1 cellular context compared by ENCODE assay signal in the genomic region with DNA sequence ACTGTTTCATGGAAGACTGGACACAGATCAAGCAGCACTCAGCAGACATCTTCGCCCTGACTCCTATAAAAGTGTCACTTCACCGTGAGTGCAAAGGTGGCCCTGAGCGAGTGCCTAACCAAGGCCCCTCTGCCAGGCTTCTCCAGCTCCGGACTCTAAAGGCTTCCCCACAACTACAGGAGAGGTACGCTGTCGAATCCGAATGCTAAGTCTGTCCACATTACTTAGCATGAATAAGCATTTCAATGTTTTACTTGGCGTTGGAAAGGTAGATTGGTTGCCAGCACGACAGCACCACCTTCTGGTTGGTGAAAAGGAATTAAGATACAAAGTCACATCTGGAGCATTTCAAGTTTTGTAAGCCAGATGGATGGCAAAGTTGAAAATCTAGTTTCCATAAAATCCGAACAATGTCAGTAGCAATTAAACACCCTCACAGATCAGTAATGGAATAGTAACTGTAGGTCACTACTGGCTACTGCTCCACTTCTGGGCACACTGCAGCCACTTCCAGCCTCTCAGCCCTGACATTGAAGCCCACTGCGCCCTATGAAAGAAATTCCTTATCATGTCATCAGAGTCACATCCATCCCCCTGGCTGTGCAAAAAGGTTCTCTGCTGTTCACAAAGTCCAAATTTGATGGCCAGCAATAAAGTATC.
TF ChIP-seq lines count a peak whose summit lies in the region.

No MANE protein-coding gene starts in this region.

TF ChIP-seq in GM12878, 131 proteins besides CTCF, POLR2A, EP300 and RAD21 (continued from another document):
- TF ChIP-seq, protein P1, sequence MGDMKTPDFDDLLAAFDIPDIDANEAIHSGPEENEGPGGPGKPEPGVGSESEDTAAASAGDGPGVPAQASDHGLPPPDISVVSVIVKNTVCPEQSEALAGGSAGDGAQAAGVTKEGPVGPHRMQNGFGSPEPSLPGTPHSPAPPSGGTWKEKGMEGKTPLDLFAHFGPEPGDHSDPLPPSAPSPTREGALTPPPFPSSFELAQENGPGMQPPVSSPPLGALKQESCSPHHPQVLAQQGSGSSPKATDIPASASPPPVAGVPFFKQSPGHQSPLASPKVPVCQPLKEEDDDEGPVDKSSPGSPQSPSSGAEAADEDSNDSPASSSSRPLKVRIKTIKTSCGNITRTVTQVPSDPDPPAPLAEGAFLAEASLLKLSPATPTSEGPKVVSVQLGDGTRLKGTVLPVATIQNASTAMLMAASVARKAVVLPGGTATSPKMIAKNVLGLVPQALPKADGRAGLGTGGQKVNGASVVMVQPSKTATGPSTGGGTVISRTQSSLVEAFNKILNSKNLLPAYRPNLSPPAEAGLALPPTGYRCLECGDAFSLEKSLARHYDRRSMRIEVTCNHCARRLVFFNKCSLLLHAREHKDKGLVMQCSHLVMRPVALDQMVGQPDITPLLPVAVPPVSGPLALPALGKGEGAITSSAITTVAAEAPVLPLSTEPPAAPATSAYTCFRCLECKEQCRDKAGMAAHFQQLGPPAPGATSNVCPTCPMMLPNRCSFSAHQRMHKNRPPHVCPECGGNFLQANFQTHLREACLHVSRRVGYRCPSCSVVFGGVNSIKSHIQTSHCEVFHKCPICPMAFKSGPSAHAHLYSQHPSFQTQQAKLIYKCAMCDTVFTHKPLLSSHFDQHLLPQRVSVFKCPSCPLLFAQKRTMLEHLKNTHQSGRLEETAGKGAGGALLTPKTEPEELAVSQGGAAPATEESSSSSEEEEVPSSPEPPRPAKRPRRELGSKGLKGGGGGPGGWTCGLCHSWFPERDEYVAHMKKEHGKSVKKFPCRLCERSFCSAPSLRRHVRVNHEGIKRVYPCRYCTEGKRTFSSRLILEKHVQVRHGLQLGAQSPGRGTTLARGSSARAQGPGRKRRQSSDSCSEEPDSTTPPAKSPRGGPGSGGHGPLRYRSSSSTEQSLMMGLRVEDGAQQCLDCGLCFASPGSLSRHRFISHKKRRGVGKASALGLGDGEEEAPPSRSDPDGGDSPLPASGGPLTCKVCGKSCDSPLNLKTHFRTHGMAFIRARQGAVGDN (IDR thresholded peaks at IDR 0.05), result no peak
- no peak for TF ChIP-seq MTA2 (IDR thresholded peaks at IDR 0.05; ENCODE audit: low read depth)
- TF ChIP-seq HDAC2 (IDR thresholded peaks at IDR 0.05), result no peak
- TF ChIP-seq CREB1 (IDR thresholded peaks at IDR 0.05; ENCODE audit: low read depth), result no peak
- TF ChIP-seq RAD51 (IDR thresholded peaks at IDR 0.05), result no peak
- TF ChIP-seq, protein P2, sequence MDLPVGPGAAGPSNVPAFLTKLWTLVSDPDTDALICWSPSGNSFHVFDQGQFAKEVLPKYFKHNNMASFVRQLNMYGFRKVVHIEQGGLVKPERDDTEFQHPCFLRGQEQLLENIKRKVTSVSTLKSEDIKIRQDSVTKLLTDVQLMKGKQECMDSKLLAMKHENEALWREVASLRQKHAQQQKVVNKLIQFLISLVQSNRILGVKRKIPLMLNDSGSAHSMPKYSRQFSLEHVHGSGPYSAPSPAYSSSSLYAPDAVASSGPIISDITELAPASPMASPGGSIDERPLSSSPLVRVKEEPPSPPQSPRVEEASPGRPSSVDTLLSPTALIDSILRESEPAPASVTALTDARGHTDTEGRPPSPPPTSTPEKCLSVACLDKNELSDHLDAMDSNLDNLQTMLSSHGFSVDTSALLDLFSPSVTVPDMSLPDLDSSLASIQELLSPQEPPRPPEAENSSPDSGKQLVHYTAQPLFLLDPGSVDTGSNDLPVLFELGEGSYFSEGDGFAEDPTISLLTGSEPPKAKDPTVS (IDR thresholded peaks at IDR 0.05; ENCODE audit: low read depth, low read length), result no peak
- TF ChIP-seq RB1 (IDR thresholded peaks at IDR 0.05; ENCODE audit: borderline replicate concordance), result peak; percentile 62; the same call in 1 of the 2 replicates
- TF ChIP-seq POU2F2 (IDR thresholded peaks at IDR 0.05; ENCODE audit: borderline replicate concordance, low read depth, low read length), result peak; percentile 82; the same call in 1 of the 3 replicates
- no peak for TF ChIP-seq BRCA1 (IDR thresholded peaks at IDR 0.05; ENCODE audit: low read depth, low read length)
- TF ChIP-seq BCL11A (IDR thresholded peaks at IDR 0.05; ENCODE audit: low read depth, low read length), result no peak
- TF ChIP-seq PAX8 (IDR thresholded peaks at IDR 0.05), result no peak
- no peak for TF ChIP-seq GATAD2B (conservative IDR thresholded peaks at IDR 0.05; ENCODE audit: low read depth)
- no peak for TF ChIP-seq CBX3 (IDR thresholded peaks at IDR 0.05; ENCODE audit: borderline replicate concordance, low read depth)
- 0 out of 2 replicates have a peak, but pooled peaks have one; percentile 50 for TF ChIP-seq FOXM1 (IDR thresholded peaks at IDR 0.05; ENCODE audit: low read depth, low read length)
- peak; percentile 56; the same call in 1 of the 2 replicates for TF ChIP-seq YY1 (IDR thresholded peaks at IDR 0.05; ENCODE audit: low read depth, low read length)
- TF ChIP-seq IKZF2 (IDR thresholded peaks at IDR 0.05), result no peak
- TF ChIP-seq SMARCA5 (IDR thresholded peaks at IDR 0.05), result peak; percentile 38; the same call in 1 of the 2 replicates
- TF ChIP-seq SUZ12 (IDR thresholded peaks at IDR 0.05; ENCODE audit: unreplicated experiment), result no peak
- peak; percentile 99 for TF ChIP-seq SMC3 (IDR thresholded peaks at IDR 0.05; ENCODE audit: borderline replicate concordance, low read length)
- TF ChIP-seq, protein P3, sequence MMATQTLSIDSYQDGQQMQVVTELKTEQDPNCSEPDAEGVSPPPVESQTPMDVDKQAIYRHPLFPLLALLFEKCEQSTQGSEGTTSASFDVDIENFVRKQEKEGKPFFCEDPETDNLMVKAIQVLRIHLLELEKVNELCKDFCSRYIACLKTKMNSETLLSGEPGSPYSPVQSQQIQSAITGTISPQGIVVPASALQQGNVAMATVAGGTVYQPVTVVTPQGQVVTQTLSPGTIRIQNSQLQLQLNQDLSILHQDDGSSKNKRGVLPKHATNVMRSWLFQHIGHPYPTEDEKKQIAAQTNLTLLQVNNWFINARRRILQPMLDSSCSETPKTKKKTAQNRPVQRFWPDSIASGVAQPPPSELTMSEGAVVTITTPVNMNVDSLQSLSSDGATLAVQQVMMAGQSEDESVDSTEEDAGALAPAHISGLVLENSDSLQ (IDR thresholded peaks at IDR 0.05), result no peak
- no peak for TF ChIP-seq NRF1 (conservative IDR thresholded peaks at IDR 0.05; ENCODE audit: low read depth, low read length)
- no peak for TF ChIP-seq POLR2AphosphoS5 (IDR thresholded peaks at IDR 0.05; ENCODE audit: low read length)
- TF ChIP-seq ZNF622 (IDR thresholded peaks at IDR 0.05), result no peak
- no peak for TF ChIP-seq ZNF217 (IDR thresholded peaks at IDR 0.05)
- TF ChIP-seq PML (IDR thresholded peaks at IDR 0.05; ENCODE audit: low read length), result no peak
- no peak for TF ChIP-seq FOXK2 (IDR thresholded peaks at IDR 0.05)
- no peak for TF ChIP-seq SPI1 (IDR thresholded peaks at IDR 0.05; ENCODE audit: borderline replicate concordance, insufficient read depth, low read depth, low read length)
- TF ChIP-seq DPF2 (IDR thresholded peaks at IDR 0.05), result no peak
- TF ChIP-seq JUNB (IDR thresholded peaks at IDR 0.05), result no peak
- TF ChIP-seq, protein P4, sequence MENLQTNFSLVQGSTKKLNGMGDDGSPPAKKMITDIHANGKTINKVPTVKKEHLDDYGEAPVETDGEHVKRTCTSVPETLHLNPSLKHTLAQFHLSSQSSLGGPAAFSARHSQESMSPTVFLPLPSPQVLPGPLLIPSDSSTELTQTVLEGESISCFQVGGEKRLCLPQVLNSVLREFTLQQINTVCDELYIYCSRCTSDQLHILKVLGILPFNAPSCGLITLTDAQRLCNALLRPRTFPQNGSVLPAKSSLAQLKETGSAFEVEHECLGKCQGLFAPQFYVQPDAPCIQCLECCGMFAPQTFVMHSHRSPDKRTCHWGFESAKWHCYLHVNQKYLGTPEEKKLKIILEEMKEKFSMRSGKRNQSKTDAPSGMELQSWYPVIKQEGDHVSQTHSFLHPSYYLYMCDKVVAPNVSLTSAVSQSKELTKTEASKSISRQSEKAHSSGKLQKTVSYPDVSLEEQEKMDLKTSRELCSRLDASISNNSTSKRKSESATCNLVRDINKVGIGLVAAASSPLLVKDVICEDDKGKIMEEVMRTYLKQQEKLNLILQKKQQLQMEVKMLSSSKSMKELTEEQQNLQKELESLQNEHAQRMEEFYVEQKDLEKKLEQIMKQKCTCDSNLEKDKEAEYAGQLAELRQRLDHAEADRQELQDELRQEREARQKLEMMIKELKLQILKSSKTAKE (IDR thresholded peaks at IDR 0.05; ENCODE audit: low read depth, poor library complexity, severe bottlenecking), result peak; percentile 43
- TF ChIP-seq FOS (IDR thresholded peaks at IDR 0.05; ENCODE audit: borderline replicate concordance, extremely low read depth, insufficient read length), result no peak
- no peak for TF ChIP-seq SP1 (IDR thresholded peaks at IDR 0.05; ENCODE audit: low read depth, low read length)
- TF ChIP-seq, protein P5, sequence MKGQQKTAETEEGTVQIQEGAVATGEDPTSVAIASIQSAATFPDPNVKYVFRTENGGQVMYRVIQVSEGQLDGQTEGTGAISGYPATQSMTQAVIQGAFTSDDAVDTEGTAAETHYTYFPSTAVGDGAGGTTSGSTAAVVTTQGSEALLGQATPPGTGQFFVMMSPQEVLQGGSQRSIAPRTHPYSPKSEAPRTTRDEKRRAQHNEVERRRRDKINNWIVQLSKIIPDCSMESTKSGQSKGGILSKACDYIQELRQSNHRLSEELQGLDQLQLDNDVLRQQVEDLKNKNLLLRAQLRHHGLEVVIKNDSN (IDR thresholded peaks at IDR 0.05; ENCODE audit: borderline replicate concordance, extremely low read length, insufficient read depth, low read depth, low read length), result no peak
- TF ChIP-seq EED (IDR thresholded peaks at IDR 0.05; ENCODE audit: low read depth), result no peak
- peak; percentile 10 to 54; a peak in 1 of 4 replicates for TF ChIP-seq BHLHE40 (IDR thresholded peaks at IDR 0.05; ENCODE audit: borderline replicate concordance in 1 of 2, low read depth in 2 of 2, low read length in 1 of 2)
- TF ChIP-seq KDM1A (IDR thresholded peaks at IDR 0.05; ENCODE audit: borderline replicate concordance), result no peak
- TF ChIP-seq SIX5 (IDR thresholded peaks at IDR 0.05; ENCODE audit: low read depth, low read length, severe bottlenecking), result no peak
- peak; percentile 17; the same call in 1 of the 2 replicates for TF ChIP-seq RUNX3 (IDR thresholded peaks at IDR 0.05; ENCODE audit: low read length)
- peak; percentile 96 for TF ChIP-seq BACH1 (IDR thresholded peaks at IDR 0.05; ENCODE audit: borderline replicate concordance)
- TF ChIP-seq MYC (IDR thresholded peaks at IDR 0.05; ENCODE audit: insufficient read depth, insufficient read length, insufficient replicate concordance, low read length, severe bottlenecking), result no peak
- TF ChIP-seq, protein P6, sequence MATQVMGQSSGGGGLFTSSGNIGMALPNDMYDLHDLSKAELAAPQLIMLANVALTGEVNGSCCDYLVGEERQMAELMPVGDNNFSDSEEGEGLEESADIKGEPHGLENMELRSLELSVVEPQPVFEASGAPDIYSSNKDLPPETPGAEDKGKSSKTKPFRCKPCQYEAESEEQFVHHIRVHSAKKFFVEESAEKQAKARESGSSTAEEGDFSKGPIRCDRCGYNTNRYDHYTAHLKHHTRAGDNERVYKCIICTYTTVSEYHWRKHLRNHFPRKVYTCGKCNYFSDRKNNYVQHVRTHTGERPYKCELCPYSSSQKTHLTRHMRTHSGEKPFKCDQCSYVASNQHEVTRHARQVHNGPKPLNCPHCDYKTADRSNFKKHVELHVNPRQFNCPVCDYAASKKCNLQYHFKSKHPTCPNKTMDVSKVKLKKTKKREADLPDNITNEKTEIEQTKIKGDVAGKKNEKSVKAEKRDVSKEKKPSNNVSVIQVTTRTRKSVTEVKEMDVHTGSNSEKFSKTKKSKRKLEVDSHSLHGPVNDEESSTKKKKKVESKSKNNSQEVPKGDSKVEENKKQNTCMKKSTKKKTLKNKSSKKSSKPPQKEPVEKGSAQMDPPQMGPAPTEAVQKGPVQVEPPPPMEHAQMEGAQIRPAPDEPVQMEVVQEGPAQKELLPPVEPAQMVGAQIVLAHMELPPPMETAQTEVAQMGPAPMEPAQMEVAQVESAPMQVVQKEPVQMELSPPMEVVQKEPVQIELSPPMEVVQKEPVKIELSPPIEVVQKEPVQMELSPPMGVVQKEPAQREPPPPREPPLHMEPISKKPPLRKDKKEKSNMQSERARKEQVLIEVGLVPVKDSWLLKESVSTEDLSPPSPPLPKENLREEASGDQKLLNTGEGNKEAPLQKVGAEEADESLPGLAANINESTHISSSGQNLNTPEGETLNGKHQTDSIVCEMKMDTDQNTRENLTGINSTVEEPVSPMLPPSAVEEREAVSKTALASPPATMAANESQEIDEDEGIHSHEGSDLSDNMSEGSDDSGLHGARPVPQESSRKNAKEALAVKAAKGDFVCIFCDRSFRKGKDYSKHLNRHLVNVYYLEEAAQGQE (IDR thresholded peaks at IDR 0.05; ENCODE audit: low read depth, low read length), result no peak
- TF ChIP-seq, protein P7, sequence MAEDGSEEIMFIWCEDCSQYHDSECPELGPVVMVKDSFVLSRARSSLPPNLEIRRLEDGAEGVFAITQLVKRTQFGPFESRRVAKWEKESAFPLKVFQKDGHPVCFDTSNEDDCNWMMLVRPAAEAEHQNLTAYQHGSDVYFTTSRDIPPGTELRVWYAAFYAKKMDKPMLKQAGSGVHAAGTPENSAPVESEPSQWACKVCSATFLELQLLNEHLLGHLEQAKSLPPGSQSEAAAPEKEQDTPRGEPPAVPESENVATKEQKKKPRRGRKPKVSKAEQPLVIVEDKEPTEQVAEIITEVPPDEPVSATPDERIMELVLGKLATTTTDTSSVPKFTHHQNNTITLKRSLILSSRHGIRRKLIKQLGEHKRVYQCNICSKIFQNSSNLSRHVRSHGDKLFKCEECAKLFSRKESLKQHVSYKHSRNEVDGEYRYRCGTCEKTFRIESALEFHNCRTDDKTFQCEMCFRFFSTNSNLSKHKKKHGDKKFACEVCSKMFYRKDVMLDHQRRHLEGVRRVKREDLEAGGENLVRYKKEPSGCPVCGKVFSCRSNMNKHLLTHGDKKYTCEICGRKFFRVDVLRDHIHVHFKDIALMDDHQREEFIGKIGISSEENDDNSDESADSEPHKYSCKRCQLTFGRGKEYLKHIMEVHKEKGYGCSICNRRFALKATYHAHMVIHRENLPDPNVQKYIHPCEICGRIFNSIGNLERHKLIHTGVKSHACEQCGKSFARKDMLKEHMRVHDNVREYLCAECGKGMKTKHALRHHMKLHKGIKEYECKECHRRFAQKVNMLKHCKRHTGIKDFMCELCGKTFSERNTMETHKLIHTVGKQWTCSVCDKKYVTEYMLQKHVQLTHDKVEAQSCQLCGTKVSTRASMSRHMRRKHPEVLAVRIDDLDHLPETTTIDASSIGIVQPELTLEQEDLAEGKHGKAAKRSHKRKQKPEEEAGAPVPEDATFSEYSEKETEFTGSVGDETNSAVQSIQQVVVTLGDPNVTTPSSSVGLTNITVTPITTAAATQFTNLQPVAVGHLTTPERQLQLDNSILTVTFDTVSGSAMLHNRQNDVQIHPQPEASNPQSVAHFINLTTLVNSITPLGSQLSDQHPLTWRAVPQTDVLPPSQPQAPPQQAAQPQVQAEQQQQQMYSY (CRISPR knock-in tag; IDR thresholded peaks at IDR 0.05), result no peak
